Comparison of ENCODE assay signal across 9 cellular contexts in the genomic region with DNA sequence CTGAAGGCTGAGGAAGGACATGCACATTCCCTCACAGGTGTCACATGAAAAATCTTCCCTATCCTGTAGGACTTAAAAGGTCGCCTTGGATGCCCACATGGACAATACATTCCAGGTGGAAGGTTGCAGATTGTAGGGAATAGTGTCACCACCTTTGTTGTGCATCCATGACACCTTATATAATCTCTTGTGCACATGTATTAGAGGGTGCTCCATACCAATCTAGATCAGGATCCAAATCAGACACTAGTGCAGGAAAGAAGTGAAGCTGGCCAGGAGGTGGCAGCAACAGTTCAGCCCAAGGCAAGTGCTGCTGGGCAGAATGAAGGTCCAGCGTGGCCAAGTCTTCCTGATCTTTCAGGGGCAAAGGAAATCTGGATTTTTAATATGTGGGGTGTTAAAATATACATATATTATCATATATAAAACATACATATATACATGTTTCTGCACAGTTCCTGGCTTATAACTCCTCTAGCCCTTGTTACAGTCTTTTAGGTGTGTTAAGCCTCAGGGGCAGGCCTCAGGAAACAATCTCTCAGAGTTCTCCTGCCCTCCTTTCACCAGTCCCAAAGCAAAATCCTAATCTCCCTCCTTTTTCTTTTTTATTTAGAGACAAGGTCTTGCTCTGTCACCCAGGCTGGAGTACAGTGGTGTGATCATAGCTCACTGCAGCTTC. TPM values are rescaled to one million over a fixed set of nuclear protein-coding genes. Genes with fewer than 3 reads are reported as not detected.
A peak's percentile ranks its signal among the peaks of the same experiment; 100 is the strongest.
DNase-seq lines count a peak whose midpoint lies in the region; ATAC-seq and TF ChIP-seq lines count a peak whose summit lies in the region.
"Had no signal": no experiment of that assay in that cellular context is flagged by ENCODE, and none has a peak within 500 bp of the region (broad histone marks: within the 10 kb centered on the region; RNA-seq: fewer than 3 reads in every experiment).

No MANE protein-coding gene starts in this region.

- H3K4me1 Mint-ChIP-seq in activated T-cell treated with anti-CD3 and anti-CD28 coated beads, Interleukin-2, amount 50 U/mL, for 24 hours (ENCODE audit: low read depth): peaks cover 10% of the 10 kb centered on the region
- H3K4me1 Mint-ChIP-seq in neural crest cell: no peaks in the 10 kb centered on the region

- no peak for TF ChIP-seq EP300 in upper lobe of left lung (IDR thresholded peaks at IDR 0.05)

- H3K9me3 ChIP-seq in NT2/D1 (ENCODE audit: insufficient read depth, low read length) (no peaks in the 10 kb centered on the region), upper lobe of left lung (no peaks in the 10 kb centered on the region)

- no peak for TF ChIP-seq POLR2A in upper lobe of left lung (IDR thresholded peaks at IDR 0.05)

- H3K36me3 ChIP-seq in NT2/D1 (ENCODE audit: insufficient read depth, insufficient read length, low read length): peaks cover 77% of the 10 kb centered on the region
- peaks cover 0 to 47% (median 9%) of the 10 kb centered on the region in 4 donors for H3K36me3 ChIP-seq in upper lobe of left lung

- H3K4me1 ChIP-seq in NT2/D1 (ENCODE audit: insufficient read depth, insufficient read length): no peaks in the 10 kb centered on the region
- no peaks in the 10 kb centered on the region for H3K4me1 ChIP-seq in upper lobe of left lung

- H3K27ac Mint-ChIP-seq in activated T-cell treated with anti-CD3 and anti-CD28 coated beads, Interleukin-2, amount 50 U/mL, for 24 hours: peak overlapping the region; percentile 10
- H3K27ac Mint-ChIP-seq in neural crest cell (ENCODE audit: unreplicated experiment): no peak overlapping the region

- no peaks in the 10 kb centered on the region for H3K9me3 Mint-ChIP-seq in activated T-cell treated with anti-CD3 and anti-CD28 coated beads, Interleukin-2, amount 50 U/mL, for 24 hours
- H3K9me3 Mint-ChIP-seq in neural crest cell: no peaks in the 10 kb centered on the region
- H3K9me3 Mint-ChIP-seq: central memory CD8-positive, alpha-beta T cell had no signal

- H3K9ac ChIP-seq in NT2/D1 (ENCODE audit: insufficient read length, low read depth): no peak overlapping the region

- 42 to 50% methylated on average over 2 of the region's 2 CpGs for WGBS in upper lobe of left lung, 2 donors

- no peaks in the 10 kb centered on the region for H3K27me3 ChIP-seq in NT2/D1 (ENCODE audit: insufficient read depth, insufficient read length)
- no peaks in the 10 kb centered on the region for H3K27me3 ChIP-seq in upper lobe of left lung

- DNase-seq in ELR (ENCODE audit: low read depth): peak; percentile 79
- DNase-seq in NT2/D1 (ENCODE audit: low read depth, low spot score): peak; percentile 51
- peak; percentile 56 for DNase-seq in activated T-cell treated with anti-CD3 and anti-CD28 coated beads, Interleukin-2, amount 50 U/mL, for 24 hours
- peak; percentile 61 to 87 for DNase-seq in foreskin fibroblast
- peak; percentile 58 for DNase-seq in neural crest cell (ENCODE audit: low read depth, low spot score)
- peak in 1 of 2 donors; percentile 74 for DNase-seq in upper lobe of left lung

- H3K4me3 ChIP-seq in NT2/D1 (ENCODE audit: insufficient read length, low read depth) (no peak overlapping the region), foreskin fibroblast (ENCODE audit: low read depth in 1 of 2, low read length in 2 of 2) (no peak overlapping the region), upper lobe of left lung (no peak overlapping the region)

- ATAC-seq in HG03095 (IDR thresholded peaks at IDR 0.05; ENCODE audit: unreplicated experiment) (peak; percentile 45), upper lobe of left lung (ENCODE audit: low FRiP score in 2 of 2) (peak; percentile 78 to 84), GM21737 (IDR thresholded peaks at IDR 0.05; ENCODE audit: unreplicated experiment) (no peak)

- no peaks in the 10 kb centered on the region for H3K27me3 Mint-ChIP-seq in activated T-cell treated with anti-CD3 and anti-CD28 coated beads, Interleukin-2, amount 50 U/mL, for 24 hours
- H3K27me3 Mint-ChIP-seq in neural crest cell (ENCODE audit: low read depth): no peaks in the 10 kb centered on the region
- H3K27me3 Mint-ChIP-seq: central memory CD8-positive, alpha-beta T cell had no signal

- H3K27ac ChIP-seq in upper lobe of left lung: no peak overlapping the region

- H3K36me3 Mint-ChIP-seq in activated T-cell treated with anti-CD3 and anti-CD28 coated beads, Interleukin-2, amount 50 U/mL, for 24 hours (ENCODE audit: low read depth): peaks cover 80% of the 10 kb centered on the region
- no peaks in the 10 kb centered on the region for H3K36me3 Mint-ChIP-seq in neural crest cell (ENCODE audit: low read depth)

- TF ChIP-seq CTCF in foreskin fibroblast (IDR thresholded peaks at IDR 0.05; ENCODE audit: low read depth, low read length) (peak; percentile 87), neural crest cell (conservative IDR thresholded peaks at IDR 0.05) (peak; percentile 70), upper lobe of left lung (IDR thresholded peaks at IDR 0.05) (peak in 4 of 6 experiments; percentile 51 to 62 (median 60))

- H3K4me3 Mint-ChIP-seq in activated T-cell treated with anti-CD3 and anti-CD28 coated beads, Interleukin-2, amount 50 U/mL, for 24 hours: no peak overlapping the region
- H3K4me3 Mint-ChIP-seq in neural crest cell: no peak overlapping the region
- H3K4me3 Mint-ChIP-seq: central memory CD8-positive, alpha-beta T cell had no signal

RNA-seq across cellular contexts. Expression of a gene that starts 16.6 kb away (rescaled TPM):
- total RNA-seq in neural crest cell: 49.8 and 50.6 TPM in 2 replicates
- 10 to 100 TPM; 14.7 to 22.2 (median 19.4) TPM for total RNA-seq in upper lobe of left lung

RNA-seq across cellular contexts. Expression of a gene that starts 16.9 kb away (rescaled TPM):
- total RNA-seq in neural crest cell (59.7 and 66.0 TPM in 2 replicates), upper lobe of left lung (10 to 100 TPM; 15.7 to 28.8 (median 19.5) TPM)

RNA-seq across cellular contexts. Expression of a gene that starts 41.3 kb away (rescaled TPM):
- total RNA-seq in neural crest cell (69.2 and 71.5 TPM in 2 replicates), upper lobe of left lung (100 to 1,000 TPM in 2 of 6 donors, 10 to 100 TPM in 4; 89.2 to 383 (median 95.9) TPM)

RNA-seq across cellular contexts. Expression of a gene that starts 57.7 kb away (rescaled TPM):
- total RNA-seq in neural crest cell: 30.9 and 40.3 TPM in 2 replicates
- total RNA-seq in upper lobe of left lung: 10 to 100 TPM; 14.1 to 31.4 (median 23.8) TPM
